In the genomic region with DNA sequence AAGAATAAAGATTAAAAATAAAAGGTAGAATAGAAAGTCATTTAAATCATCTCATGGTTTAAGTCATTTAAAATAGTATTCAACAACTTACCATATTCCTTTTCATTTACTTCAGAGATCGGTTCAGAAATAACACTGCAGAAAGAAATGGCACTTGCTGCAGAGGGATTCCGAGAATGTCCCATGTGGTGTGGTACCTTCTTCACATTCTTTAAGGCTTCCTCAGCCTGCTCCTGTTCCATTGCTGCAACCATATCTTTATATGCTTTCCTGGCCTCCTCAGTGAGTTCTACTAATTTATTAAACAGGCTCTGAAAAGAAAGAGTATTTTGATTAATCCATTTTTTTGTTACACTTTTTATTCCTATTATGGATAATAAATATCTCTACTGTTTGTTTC, we compare ENCODE assay signal across 14 cellular contexts.
"Had no signal": no experiment of that assay in that cellular context is flagged by ENCODE, and none has a peak within 500 bp of the region (broad histone marks: within the 10 kb centered on the region; RNA-seq: fewer than 3 reads in every experiment).

No MANE protein-coding gene starts in this region.

- H3K27me3 ChIP-seq: hepatocyte, thyroid gland had no signal

- H3K4me3 ChIP-seq: hepatocyte, lower lobe of right lung, thyroid gland had no signal

- H3K27ac ChIP-seq: hepatocyte, lower lobe of right lung, thyroid gland had no signal

- H3K9me3 ChIP-seq: lower lobe of right lung, thyroid gland had no signal

- H3K4me2 ChIP-seq: hepatocyte had no signal

- H2AFZ ChIP-seq: hepatocyte had no signal

- ATAC-seq: activated T-helper 17 cell treated with anti-CD3 and anti-CD28 coated beads, Interleukin-2, amount 50 U/mL, for 72 hours; effector memory CD8-positive, alpha-beta T cell; left colon; lower lobe of right lung had no signal

- H3K4me1 ChIP-seq: lower lobe of right lung, thyroid gland had no signal

- DNase-seq: activated CD4-positive, alpha-beta T cell treated with anti-CD3 and anti-CD28 coated beads for 1 hour; activated CD4-positive, alpha-beta T cell treated with anti-CD3 and anti-CD28 coated beads, Interleukin-2, amount 50 U/mL, for 4 hours; activated naive CD4-positive, alpha-beta T cell; activated naive CD8-positive, alpha-beta T cell treated with anti-CD3 and anti-CD28 coated beads, Interleukin-2, amount 10 ng/mL, durations not matched to agents 7 days and 5 days; anterior cingulate cortex; effector memory CD8-positive, alpha-beta T cell; foreskin fibroblast; left colon; lower lobe of right lung; stimulated activated CD4-positive, alpha-beta T cell treated with anti-CD3 and anti-CD28 coated beads, Interleukin-2, amount 100 ng/mL, for 24 hours; stimulated activated naive CD4-positive, alpha-beta T cell treated with Interleukin-2 at 50 U/mL for 16 hours; thyroid gland had no signal
